ENCODE assay signal across 2 cellular contexts in genomic region chr17:20994779-20995149, GRCh38.
TF ChIP-seq lines count a peak whose summit lies in the region.

No MANE protein-coding gene starts in this region.

TF ChIP-seq in SK-N-SH, 30 proteins besides CTCF, POLR2A, EP300 and RAD21 (continued from another document):
- TF ChIP-seq, protein P1, sequence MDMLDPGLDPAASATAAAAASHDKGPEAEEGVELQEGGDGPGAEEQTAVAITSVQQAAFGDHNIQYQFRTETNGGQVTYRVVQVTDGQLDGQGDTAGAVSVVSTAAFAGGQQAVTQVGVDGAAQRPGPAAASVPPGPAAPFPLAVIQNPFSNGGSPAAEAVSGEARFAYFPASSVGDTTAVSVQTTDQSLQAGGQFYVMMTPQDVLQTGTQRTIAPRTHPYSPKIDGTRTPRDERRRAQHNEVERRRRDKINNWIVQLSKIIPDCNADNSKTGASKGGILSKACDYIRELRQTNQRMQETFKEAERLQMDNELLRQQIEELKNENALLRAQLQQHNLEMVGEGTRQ (IDR thresholded peaks at IDR 0.05; ENCODE audit: borderline replicate concordance, low read depth, low read length): no peak
- no peak for TF ChIP-seq RFX5 (IDR thresholded peaks at IDR 0.05; ENCODE audit: low read length)
- no peak for TF ChIP-seq RXRA (IDR thresholded peaks at IDR 0.05; ENCODE audit: borderline replicate concordance, low read depth)
- TF ChIP-seq SMC3 (IDR thresholded peaks at IDR 0.05; ENCODE audit: low read depth, low read length): no peak
- TF ChIP-seq MEF2A (IDR thresholded peaks at IDR 0.05; ENCODE audit: borderline replicate concordance, low read depth): no peak
- TF ChIP-seq NFIC (IDR thresholded peaks at IDR 0.05; ENCODE audit: borderline replicate concordance): no peak
- no peak for TF ChIP-seq NRF1 (IDR thresholded peaks at IDR 0.05; ENCODE audit: low read depth, low read length)
- no peak for TF ChIP-seq MXI1 (IDR thresholded peaks at IDR 0.05; ENCODE audit: low read depth, low read length)
- no peak for TF ChIP-seq GABPA (IDR thresholded peaks at IDR 0.05; ENCODE audit: low read depth)
- no peak for TF ChIP-seq FOSL2 (IDR thresholded peaks at IDR 0.05; ENCODE audit: borderline replicate concordance, low read depth)
- no peak for TF ChIP-seq POLR2AphosphoS5 (IDR thresholded peaks at IDR 0.05; ENCODE audit: low read depth, low read length)
- TF ChIP-seq, protein P2, sequence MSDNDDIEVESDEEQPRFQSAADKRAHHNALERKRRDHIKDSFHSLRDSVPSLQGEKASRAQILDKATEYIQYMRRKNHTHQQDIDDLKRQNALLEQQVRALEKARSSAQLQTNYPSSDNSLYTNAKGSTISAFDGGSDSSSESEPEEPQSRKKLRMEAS (IDR thresholded peaks at IDR 0.05; ENCODE audit: low read depth): no peak

TF ChIP-seq in SK-N-SH treated with all-trans-retinoic acid at 6 μM for 48 hours, 23 proteins besides CTCF, POLR2A, EP300 and RAD21 (continued from another document):
- TF ChIP-seq POU6F1 (CRISPR knock-in tag; IDR thresholded peaks at IDR 0.05; ENCODE audit: borderline replicate concordance, low read depth) (no peak), ZFP30 (CRISPR knock-in tag; IDR thresholded peaks at IDR 0.05) (no peak), ARNTL (CRISPR knock-in tag; IDR thresholded peaks at IDR 0.05; ENCODE audit: borderline replicate concordance, low read depth) (no peak), OSR1 (CRISPR knock-in tag; IDR thresholded peaks at IDR 0.05) (no peak), ZFP3 (CRISPR knock-in tag; IDR thresholded peaks at IDR 0.05) (no peak), TCF4 (CRISPR knock-in tag; IDR thresholded peaks at IDR 0.05; ENCODE audit: borderline replicate concordance) (no peak), ISL1 (CRISPR knock-in tag; IDR thresholded peaks at IDR 0.05) (no peak), ZNF70 (CRISPR knock-in tag; IDR thresholded peaks at IDR 0.05) (no peak), GLIS3 (CRISPR knock-in tag; IDR thresholded peaks at IDR 0.05) (no peak), BACH2 (CRISPR knock-in tag; IDR thresholded peaks at IDR 0.05; ENCODE audit: borderline replicate concordance) (no peak), ZC3H10 (CRISPR knock-in tag; IDR thresholded peaks at IDR 0.05) (no peak), ZNF8 (CRISPR knock-in tag; IDR thresholded peaks at IDR 0.05) (no peak), ZNF565 (CRISPR knock-in tag; conservative IDR thresholded peaks at IDR 0.05; ENCODE audit: low read depth) (no peak), SNAI2 (CRISPR knock-in tag; IDR thresholded peaks at IDR 0.05) (no peak), RARB (CRISPR knock-in tag; IDR thresholded peaks at IDR 0.05) (no peak), CSDC2 (CRISPR knock-in tag; IDR thresholded peaks at IDR 0.05) (no peak)
- TF ChIP-seq, protein P3, sequence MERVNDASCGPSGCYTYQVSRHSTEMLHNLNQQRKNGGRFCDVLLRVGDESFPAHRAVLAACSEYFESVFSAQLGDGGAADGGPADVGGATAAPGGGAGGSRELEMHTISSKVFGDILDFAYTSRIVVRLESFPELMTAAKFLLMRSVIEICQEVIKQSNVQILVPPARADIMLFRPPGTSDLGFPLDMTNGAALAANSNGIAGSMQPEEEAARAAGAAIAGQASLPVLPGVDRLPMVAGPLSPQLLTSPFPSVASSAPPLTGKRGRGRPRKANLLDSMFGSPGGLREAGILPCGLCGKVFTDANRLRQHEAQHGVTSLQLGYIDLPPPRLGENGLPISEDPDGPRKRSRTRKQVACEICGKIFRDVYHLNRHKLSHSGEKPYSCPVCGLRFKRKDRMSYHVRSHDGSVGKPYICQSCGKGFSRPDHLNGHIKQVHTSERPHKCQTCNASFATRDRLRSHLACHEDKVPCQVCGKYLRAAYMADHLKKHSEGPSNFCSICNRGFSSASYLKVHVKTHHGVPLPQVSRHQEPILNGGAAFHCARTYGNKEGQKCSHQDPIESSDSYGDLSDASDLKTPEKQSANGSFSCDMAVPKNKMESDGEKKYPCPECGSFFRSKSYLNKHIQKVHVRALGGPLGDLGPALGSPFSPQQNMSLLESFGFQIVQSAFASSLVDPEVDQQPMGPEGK (CRISPR knock-in tag; IDR thresholded peaks at IDR 0.05; ENCODE audit: borderline replicate concordance): no peak
- TF ChIP-seq, protein P4, sequence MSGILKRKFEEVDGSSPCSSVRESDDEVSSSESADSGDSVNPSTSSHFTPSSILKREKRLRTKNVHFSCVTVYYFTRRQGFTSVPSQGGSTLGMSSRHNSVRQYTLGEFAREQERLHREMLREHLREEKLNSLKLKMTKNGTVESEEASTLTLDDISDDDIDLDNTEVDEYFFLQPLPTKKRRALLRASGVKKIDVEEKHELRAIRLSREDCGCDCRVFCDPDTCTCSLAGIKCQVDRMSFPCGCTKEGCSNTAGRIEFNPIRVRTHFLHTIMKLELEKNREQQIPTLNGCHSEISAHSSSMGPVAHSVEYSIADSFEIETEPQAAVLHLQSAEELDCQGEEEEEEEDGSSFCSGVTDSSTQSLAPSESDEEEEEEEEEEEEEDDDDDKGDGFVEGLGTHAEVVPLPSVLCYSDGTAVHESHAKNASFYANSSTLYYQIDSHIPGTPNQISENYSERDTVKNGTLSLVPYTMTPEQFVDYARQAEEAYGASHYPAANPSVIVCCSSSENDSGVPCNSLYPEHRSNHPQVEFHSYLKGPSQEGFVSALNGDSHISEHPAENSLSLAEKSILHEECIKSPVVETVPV (CRISPR knock-in tag; IDR thresholded peaks at IDR 0.05): no peak
- TF ChIP-seq, protein P5, sequence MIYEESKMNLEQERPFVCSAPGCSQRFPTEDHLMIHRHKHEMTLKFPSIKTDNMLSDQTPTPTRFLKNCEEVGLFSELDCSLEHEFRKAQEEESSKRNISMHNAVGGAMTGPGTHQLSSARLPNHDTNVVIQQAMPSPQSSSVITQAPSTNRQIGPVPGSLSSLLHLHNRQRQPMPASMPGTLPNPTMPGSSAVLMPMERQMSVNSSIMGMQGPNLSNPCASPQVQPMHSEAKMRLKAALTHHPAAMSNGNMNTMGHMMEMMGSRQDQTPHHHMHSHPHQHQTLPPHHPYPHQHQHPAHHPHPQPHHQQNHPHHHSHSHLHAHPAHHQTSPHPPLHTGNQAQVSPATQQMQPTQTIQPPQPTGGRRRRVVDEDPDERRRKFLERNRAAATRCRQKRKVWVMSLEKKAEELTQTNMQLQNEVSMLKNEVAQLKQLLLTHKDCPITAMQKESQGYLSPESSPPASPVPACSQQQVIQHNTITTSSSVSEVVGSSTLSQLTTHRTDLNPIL (CRISPR knock-in tag; IDR thresholded peaks at IDR 0.05; ENCODE audit: low read depth): no peak
